8 cellular contexts compared by ENCODE assay signal in genomic region chr17:73231841-73232586, GRCh38. TPM values are rescaled to one million over a fixed set of nuclear protein-coding genes. Genes with fewer than 3 reads are reported as not detected.
DNase-seq lines count a peak whose midpoint lies in the region; ATAC-seq, FAIRE-seq and TF ChIP-seq lines count a peak whose summit lies in the region.

No MANE protein-coding gene starts in this region.

- H3K9me3 Mint-ChIP-seq in type B pancreatic cell: no peaks in the 10 kb centered on the region

- peak overlapping the region; percentile 94 for H3K4me3 Mint-ChIP-seq in type B pancreatic cell

- intact Hi-C loops in adrenal gland (cut with DNase I) (loop anchor here in 1 of 2 donors (5.0 kb wide), 1 partner anchor 35 kb away; no protein-coding TSS in a partner anchor), heart left ventricle (cut with DNase I) (loop anchor here in 9 of 10 donors (1.0 to 5.0 kb wide), 5 partner anchors 35 to 505 kb away; partner anchors contain the start of gene COG1 (in 7 of the 9))

- DNase-seq in GM12891 (ENCODE audit: insufficient read length, low spot score) (peak; percentile 96), NCI-H1436 (lab: John Stamatoyannopoulos, UW) (peak; percentile 98), SW480 (ENCODE audit: low spot score) (peak; percentile 92), adrenal gland (peak; percentile 94 to 96 (median 95)), heart left ventricle (peak; percentile 97 to 98 (median 97)), pons (ENCODE audit: low spot score) (peak; percentile 94), type B pancreatic cell (ENCODE audit: extremely low spot score, unreplicated experiment) (peak; percentile 97)

- H3K36me3 Mint-ChIP-seq in type B pancreatic cell: peaks cover 19% of the 10 kb centered on the region

- H3K4me1 ChIP-seq in adrenal gland (replicated peaks in 1 of 2) (peaks cover 15 to 49% of the 10 kb centered on the region in 2 donors), heart left ventricle (peaks cover 5 to 58% (median 45%) of the 10 kb centered on the region in 12 donors)

- H3K4me3 ChIP-seq in adrenal gland: peak overlapping the region; percentile 39 to 96 (median 96)
- peak overlapping the region; percentile 56 to 100 (median 88) for H3K4me3 ChIP-seq in heart left ventricle

- H3K27me3 Mint-ChIP-seq in type B pancreatic cell: no peaks in the 10 kb centered on the region

- H3K27ac ChIP-seq in adrenal gland (peak overlapping the region in 4 of 5 donors; percentile 46 to 85 (median 69)), heart left ventricle (peak overlapping the region; percentile 61 to 96 (median 89))

- no peaks in the 10 kb centered on the region for H3K9me3 ChIP-seq in adrenal gland (replicated peaks in 1 of 3)
- H3K9me3 ChIP-seq in heart left ventricle: no peaks in the 10 kb centered on the region

- H3K36me3 ChIP-seq in adrenal gland (replicated peaks in 1 of 2) (peaks cover 0 to 17% of the 10 kb centered on the region in 2 donors), heart left ventricle (peaks cover 0 to 22% (median 17%) of the 10 kb centered on the region in 9 donors)

- FAIRE-seq in GM12891 (lab: Jason Lieb, UNC): peak; percentile 98

- TF ChIP-seq CTCF in adrenal gland (IDR thresholded peaks at IDR 0.05) (peak; percentile 34 to 55 (median 46)), heart left ventricle (IDR thresholded peaks at IDR 0.05) (peak in 10 of 12 donors; percentile 13 to 64 (median 47)), type B pancreatic cell (conservative IDR thresholded peaks at IDR 0.05) (peak; percentile 33)

- WGBS in adrenal gland, 4 donors: 0 to 1% (median 0%) methylated on average over 11 to 63 of the region's 63 CpGs
- WGBS in heart left ventricle, 4 donors: 0 to 1% (median 0%) methylated on average over 40 to 63 of the region's 63 CpGs

- peak overlapping the region; percentile 96 for H3K27ac Mint-ChIP-seq in type B pancreatic cell

- TF ChIP-seq POLR2A in GM12891 (IDR thresholded peaks at IDR 0.05; ENCODE audit: low read depth, low read length): no peak; the same call in 1 of the 2 replicates
- TF ChIP-seq POLR2A in adrenal gland (IDR thresholded peaks at IDR 0.05): peak in 1 of 2 donors; percentile 79
- TF ChIP-seq POLR2A in heart left ventricle (IDR thresholded peaks at IDR 0.05): peak in 1 of 2 donors; percentile 82

- ATAC-seq in HG02798 (IDR thresholded peaks at IDR 0.05; ENCODE audit: poor library complexity, unreplicated experiment) (peak; percentile 86), heart left ventricle (peak; percentile 93 to 97 (median 96))

- H3K4me1 Mint-ChIP-seq in type B pancreatic cell (ENCODE audit: unreplicated experiment): peaks cover 34% of the 10 kb centered on the region

- H3K27me3 ChIP-seq in adrenal gland (no peaks in the 10 kb centered on the region), heart left ventricle (no peaks in the 10 kb centered on the region)

TF ChIP-seq in GM12891, 5 proteins besides CTCF, POLR2A, EP300 and RAD21:
- TF ChIP-seq POLR2AphosphoS5 (IDR thresholded peaks at IDR 0.05; ENCODE audit: low read depth, low read length) (0 out of 2 replicates have a peak, but pooled peaks have one; percentile 42), PAX5 (IDR thresholded peaks at IDR 0.05; ENCODE audit: insufficient read depth, low read length, severe bottlenecking) (no peak)

RNA-seq across cellular contexts. Expression of gene CPSF4L, which starts 29.7 kb away (rescaled TPM):
- not detected for polyA plus RNA-seq in GM12891 (2012; ENCODE audit: low read depth, missing spikeins)
- not detected for total RNA-seq in adrenal gland
- not detected for polyA plus RNA-seq in adrenal gland
- not detected for total RNA-seq in heart left ventricle
- not detected for polyA plus RNA-seq in heart left ventricle
- not detected in 2 replicates for total RNA-seq in type B pancreatic cell (ENCODE audit: low replicate concordance)

RNA-seq across cellular contexts. Expression of gene COG1, which starts 39.2 kb away (rescaled TPM):
- polyA plus RNA-seq in GM12891 (2012; ENCODE audit: low read depth, missing spikeins): 18.0 TPM
- total RNA-seq in adrenal gland (10 to 100 TPM; 23.6 to 63.2 (median 48.4) TPM), heart left ventricle (10 to 100 TPM; 38.4 to 65.6 (median 55.1) TPM), type B pancreatic cell (ENCODE audit: low replicate concordance) (36.5 and 37.2 TPM in 2 replicates)
- polyA plus RNA-seq in adrenal gland (10 to 100 TPM; 51.2 to 58.6 (median 54.1) TPM), heart left ventricle (10 to 100 TPM; 20.2 to 78.7 TPM)

Comparison
In these comparisons a context has a peak if more than half of its experiments do, and no peak if none do; other contexts are left out.
1. Peak in every context shown above with its lines: DNase-seq, ATAC-seq, H3K4me3 ChIP-seq and H3K27ac ChIP-seq.